1 cellular context compared by ENCODE assay signal in the genomic region with DNA sequence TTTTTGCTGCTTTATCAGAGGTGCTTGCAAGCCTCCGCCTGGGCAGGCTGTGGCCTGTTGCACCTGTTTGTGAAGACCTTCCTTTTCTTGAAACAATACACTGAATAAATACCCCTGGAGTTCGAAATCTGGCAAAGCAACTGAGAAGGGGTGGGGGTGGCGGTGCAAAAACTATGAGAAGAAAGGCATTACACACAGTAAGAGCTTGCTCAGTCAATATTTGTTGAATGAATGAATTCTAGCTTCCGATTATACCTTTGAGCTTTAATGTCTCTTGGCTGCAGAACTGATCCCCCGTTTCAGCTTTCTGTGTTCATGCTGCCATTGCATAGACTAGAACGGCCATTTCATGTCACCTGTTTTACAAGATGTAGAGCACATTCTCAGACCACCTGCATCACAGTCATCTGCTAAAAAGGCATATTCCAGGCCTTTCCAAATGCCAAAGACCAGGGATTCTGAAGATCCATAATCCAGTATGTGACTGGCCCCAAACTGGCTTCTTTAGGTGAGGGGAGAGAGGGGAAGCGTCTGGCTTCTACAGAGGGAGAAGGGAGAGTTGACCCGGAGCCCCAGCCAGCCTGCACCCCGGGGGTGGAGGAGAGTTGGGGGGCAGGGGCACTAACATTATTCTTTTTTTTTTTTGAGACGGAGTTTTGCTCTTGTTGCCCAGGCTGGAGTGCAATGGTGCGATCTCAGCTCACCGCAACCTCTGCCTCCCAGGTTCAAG.
A peak's percentile ranks its signal among the peaks of the same experiment; 100 is the strongest.
TF ChIP-seq lines count a peak whose summit lies in the region.

No MANE protein-coding gene starts in this region.

TF ChIP-seq in HepG2, 621 proteins besides CTCF, POLR2A, EP300 and RAD21 (continued from another document and continues in another):
- TF ChIP-seq ZFP62 (CRISPR knock-in tag; IDR thresholded peaks at IDR 0.05) (no peak), ZBTB7B (CRISPR knock-in tag; IDR thresholded peaks at IDR 0.05) (peak; percentile 44; the same call in 1 of the 2 replicates), CBFB (CRISPR knock-in tag; IDR thresholded peaks at IDR 0.05) (no peak), ZNF790 (CRISPR knock-in tag; IDR thresholded peaks at IDR 0.05; ENCODE audit: borderline replicate concordance) (no peak), MAFF (IDR thresholded peaks at IDR 0.05; ENCODE audit: low read depth, low read length) (no peak), ZNF792 (CRISPR knock-in tag; IDR thresholded peaks at IDR 0.05) (0 out of 2 replicates have a peak, but pooled peaks have one; percentile 20), AGO2 (optimal IDR thresholded peaks at IDR 0.05; ENCODE audit: low read depth, low read length) (no peak), JARID2 (CRISPR knock-in tag; IDR thresholded peaks at IDR 0.05; ENCODE audit: insufficient replicate concordance) (no peak), ZNF678 (CRISPR knock-in tag; IDR thresholded peaks at IDR 0.05) (no peak), ZNF383 (CRISPR knock-in tag; IDR thresholded peaks at IDR 0.05; ENCODE audit: borderline replicate concordance) (no peak), NRL (CRISPR knock-in tag; IDR thresholded peaks at IDR 0.05; ENCODE audit: borderline replicate concordance) (no peak), ZNF17 (CRISPR knock-in tag; IDR thresholded peaks at IDR 0.05) (no peak), ZNF878 (CRISPR knock-in tag; IDR thresholded peaks at IDR 0.05) (0 out of 2 replicates have a peak, but pooled peaks have one; percentile 30), ARNT (IDR thresholded peaks at IDR 0.05) (no peak), ZNF788 (CRISPR knock-in tag; IDR thresholded peaks at IDR 0.05; ENCODE audit: borderline replicate concordance) (no peak), ZSCAN25 (CRISPR knock-in tag; IDR thresholded peaks at IDR 0.05) (peak; percentile 86; the same call in 1 of the 2 replicates), RXRA (CRISPR knock-in tag; IDR thresholded peaks at IDR 0.05) (no peak; the same call in 1 of the 2 replicates), MAF1 (CRISPR knock-in tag; IDR thresholded peaks at IDR 0.05; ENCODE audit: borderline replicate concordance) (no peak), ZC3H13 (CRISPR knock-in tag; IDR thresholded peaks at IDR 0.05) (no peak), ZNF562 (CRISPR knock-in tag; IDR thresholded peaks at IDR 0.05; ENCODE audit: borderline replicate concordance) (no peak), SIX1 (CRISPR knock-in tag; IDR thresholded peaks at IDR 0.05; ENCODE audit: borderline replicate concordance) (peak; percentile 93), RARA (CRISPR knock-in tag; IDR thresholded peaks at IDR 0.05) (peak; percentile 86), RFX3 (CRISPR knock-in tag; IDR thresholded peaks at IDR 0.05) (no peak), ZNF432 (CRISPR knock-in tag; IDR thresholded peaks at IDR 0.05; ENCODE audit: borderline replicate concordance) (no peak)
- TF ChIP-seq, protein P1, sequence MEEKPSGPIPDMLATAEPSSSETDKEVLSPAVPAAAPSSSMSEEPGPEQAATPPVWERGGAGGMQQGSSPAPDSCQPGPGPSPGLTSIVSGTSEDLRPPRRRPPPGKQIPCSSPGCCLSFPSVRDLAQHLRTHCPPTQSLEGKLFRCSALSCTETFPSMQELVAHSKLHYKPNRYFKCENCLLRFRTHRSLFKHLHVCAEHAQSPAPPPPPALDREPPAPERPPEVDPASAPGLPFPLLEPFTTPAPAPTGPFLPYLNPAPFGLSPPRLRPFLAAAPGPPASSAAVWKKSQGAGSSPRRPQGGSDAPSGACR (CRISPR knock-in tag; IDR thresholded peaks at IDR 0.05) = no peak
- TF ChIP-seq, protein P2, sequence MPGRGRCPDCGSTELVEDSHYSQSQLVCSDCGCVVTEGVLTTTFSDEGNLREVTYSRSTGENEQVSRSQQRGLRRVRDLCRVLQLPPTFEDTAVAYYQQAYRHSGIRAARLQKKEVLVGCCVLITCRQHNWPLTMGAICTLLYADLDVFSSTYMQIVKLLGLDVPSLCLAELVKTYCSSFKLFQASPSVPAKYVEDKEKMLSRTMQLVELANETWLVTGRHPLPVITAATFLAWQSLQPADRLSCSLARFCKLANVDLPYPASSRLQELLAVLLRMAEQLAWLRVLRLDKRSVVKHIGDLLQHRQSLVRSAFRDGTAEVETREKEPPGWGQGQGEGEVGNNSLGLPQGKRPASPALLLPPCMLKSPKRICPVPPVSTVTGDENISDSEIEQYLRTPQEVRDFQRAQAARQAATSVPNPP (CRISPR knock-in tag; IDR thresholded peaks at IDR 0.05) = no peak
- TF ChIP-seq, protein P3, sequence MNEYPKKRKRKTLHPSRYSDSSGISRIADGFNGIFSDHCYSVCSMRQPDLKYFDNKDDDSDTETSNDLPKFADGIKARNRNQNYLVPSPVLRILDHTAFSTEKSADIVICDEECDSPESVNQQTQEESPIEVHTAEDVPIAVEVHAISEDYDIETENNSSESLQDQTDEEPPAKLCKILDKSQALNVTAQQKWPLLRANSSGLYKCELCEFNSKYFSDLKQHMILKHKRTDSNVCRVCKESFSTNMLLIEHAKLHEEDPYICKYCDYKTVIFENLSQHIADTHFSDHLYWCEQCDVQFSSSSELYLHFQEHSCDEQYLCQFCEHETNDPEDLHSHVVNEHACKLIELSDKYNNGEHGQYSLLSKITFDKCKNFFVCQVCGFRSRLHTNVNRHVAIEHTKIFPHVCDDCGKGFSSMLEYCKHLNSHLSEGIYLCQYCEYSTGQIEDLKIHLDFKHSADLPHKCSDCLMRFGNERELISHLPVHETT (CRISPR knock-in tag; conservative IDR thresholded peaks at IDR 0.05) = no peak
- TF ChIP-seq, protein P4, sequence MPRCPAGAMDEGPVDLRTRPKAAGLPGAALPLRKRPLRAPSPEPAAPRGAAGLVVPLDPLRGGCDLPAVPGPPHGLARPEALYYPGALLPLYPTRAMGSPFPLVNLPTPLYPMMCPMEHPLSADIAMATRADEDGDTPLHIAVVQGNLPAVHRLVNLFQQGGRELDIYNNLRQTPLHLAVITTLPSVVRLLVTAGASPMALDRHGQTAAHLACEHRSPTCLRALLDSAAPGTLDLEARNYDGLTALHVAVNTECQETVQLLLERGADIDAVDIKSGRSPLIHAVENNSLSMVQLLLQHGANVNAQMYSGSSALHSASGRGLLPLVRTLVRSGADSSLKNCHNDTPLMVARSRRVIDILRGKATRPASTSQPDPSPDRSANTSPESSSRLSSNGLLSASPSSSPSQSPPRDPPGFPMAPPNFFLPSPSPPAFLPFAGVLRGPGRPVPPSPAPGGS (CRISPR knock-in tag; IDR thresholded peaks at IDR 0.05) = no peak
- TF ChIP-seq, protein P5, sequence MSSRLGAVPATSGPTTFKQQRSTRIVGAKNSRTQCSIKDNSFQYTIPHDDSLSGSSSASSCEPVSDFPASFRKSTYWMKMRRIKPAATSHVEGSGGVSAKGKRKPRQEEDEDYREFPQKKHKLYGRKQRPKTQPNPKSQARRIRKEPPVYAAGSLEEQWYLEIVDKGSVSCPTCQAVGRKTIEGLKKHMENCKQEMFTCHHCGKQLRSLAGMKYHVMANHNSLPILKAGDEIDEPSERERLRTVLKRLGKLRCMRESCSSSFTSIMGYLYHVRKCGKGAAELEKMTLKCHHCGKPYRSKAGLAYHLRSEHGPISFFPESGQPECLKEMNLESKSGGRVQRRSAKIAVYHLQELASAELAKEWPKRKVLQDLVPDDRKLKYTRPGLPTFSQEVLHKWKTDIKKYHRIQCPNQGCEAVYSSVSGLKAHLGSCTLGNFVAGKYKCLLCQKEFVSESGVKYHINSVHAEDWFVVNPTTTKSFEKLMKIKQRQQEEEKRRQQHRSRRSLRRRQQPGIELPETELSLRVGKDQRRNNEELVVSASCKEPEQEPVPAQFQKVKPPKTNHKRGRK (CRISPR knock-in tag; IDR thresholded peaks at IDR 0.05) = no peak; the same call in 1 of the 2 replicates
- TF ChIP-seq, protein P6, sequence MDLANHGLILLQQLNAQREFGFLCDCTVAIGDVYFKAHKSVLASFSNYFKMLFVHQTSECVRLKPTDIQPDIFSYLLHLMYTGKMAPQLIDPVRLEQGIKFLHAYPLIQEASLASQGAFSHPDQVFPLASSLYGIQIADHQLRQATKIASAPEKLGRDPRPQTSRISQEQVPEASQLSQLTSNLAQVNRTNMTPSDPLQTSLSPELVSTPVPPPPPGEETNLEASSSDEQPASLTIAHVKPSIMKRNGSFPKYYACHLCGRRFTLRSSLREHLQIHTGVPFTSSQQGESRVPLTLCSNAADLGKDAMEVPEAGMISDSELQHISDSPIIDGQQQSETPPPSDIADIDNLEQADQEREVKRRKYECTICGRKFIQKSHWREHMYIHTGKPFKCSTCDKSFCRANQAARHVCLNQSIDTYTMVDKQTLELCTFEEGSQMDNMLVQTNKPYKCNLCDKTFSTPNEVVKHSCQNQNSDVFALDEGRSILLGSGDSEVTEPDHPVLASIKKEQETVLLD (CRISPR knock-in tag; IDR thresholded peaks at IDR 0.05; ENCODE audit: low read depth) = no peak
- TF ChIP-seq, protein P7, sequence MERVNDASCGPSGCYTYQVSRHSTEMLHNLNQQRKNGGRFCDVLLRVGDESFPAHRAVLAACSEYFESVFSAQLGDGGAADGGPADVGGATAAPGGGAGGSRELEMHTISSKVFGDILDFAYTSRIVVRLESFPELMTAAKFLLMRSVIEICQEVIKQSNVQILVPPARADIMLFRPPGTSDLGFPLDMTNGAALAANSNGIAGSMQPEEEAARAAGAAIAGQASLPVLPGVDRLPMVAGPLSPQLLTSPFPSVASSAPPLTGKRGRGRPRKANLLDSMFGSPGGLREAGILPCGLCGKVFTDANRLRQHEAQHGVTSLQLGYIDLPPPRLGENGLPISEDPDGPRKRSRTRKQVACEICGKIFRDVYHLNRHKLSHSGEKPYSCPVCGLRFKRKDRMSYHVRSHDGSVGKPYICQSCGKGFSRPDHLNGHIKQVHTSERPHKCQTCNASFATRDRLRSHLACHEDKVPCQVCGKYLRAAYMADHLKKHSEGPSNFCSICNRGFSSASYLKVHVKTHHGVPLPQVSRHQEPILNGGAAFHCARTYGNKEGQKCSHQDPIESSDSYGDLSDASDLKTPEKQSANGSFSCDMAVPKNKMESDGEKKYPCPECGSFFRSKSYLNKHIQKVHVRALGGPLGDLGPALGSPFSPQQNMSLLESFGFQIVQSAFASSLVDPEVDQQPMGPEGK (CRISPR knock-in tag; IDR thresholded peaks at IDR 0.05) = peak; percentile 67
- TF ChIP-seq, protein P8, sequence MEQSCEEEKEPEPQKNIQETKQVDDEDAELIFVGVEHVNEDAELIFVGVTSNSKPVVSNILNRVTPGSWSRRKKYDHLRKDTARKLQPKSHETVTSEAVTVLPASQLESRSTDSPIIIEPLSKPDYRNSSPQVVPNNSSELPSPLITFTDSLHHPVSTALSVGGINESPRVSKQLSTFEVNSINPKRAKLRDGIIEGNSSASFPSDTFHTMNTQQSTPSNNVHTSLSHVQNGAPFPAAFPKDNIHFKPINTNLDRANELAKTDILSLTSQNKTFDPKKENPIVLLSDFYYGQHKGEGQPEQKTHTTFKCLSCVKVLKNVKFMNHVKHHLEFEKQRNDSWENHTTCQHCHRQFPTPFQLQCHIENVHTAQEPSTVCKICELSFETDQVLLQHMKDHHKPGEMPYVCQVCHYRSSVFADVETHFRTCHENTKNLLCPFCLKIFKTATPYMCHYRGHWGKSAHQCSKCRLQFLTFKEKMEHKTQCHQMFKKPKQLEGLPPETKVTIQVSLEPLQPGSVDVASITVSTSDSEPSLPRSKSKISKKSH (CRISPR knock-in tag; IDR thresholded peaks at IDR 0.05; ENCODE audit: borderline replicate concordance) = no peak
- TF ChIP-seq, protein P9, sequence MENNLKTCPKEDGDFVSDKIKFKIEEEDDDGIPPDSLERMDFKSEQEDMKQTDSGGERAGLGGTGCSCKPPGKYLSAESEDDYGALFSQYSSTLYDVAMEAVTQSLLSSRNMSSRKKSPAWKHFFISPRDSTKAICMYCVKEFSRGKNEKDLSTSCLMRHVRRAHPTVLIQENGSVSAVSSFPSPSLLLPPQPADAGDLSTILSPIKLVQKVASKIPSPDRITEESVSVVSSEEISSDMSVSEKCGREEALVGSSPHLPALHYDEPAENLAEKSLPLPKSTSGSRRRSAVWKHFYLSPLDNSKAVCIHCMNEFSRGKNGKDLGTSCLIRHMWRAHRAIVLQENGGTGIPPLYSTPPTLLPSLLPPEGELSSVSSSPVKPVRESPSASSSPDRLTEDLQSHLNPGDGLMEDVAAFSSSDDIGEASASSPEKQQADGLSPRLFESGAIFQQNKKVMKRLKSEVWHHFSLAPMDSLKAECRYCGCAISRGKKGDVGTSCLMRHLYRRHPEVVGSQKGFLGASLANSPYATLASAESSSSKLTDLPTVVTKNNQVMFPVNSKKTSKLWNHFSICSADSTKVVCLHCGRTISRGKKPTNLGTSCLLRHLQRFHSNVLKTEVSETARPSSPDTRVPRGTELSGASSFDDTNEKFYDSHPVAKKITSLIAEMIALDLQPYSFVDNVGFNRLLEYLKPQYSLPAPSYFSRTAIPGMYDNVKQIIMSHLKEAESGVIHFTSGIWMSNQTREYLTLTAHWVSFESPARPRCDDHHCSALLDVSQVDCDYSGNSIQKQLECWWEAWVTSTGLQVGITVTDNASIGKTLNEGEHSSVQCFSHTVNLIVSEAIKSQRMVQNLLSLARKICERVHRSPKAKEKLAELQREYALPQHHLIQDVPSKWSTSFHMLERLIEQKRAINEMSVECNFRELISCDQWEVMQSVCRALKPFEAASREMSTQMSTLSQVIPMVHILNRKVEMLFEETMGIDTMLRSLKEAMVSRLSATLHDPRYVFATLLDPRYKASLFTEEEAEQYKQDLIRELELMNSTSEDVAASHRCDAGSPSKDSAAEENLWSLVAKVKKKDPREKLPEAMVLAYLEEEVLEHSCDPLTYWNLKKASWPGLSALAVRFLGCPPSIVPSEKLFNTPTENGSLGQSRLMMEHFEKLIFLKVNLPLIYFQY (CRISPR knock-in tag; IDR thresholded peaks at IDR 0.05; ENCODE audit: borderline replicate concordance) = no peak
- TF ChIP-seq, protein P10, sequence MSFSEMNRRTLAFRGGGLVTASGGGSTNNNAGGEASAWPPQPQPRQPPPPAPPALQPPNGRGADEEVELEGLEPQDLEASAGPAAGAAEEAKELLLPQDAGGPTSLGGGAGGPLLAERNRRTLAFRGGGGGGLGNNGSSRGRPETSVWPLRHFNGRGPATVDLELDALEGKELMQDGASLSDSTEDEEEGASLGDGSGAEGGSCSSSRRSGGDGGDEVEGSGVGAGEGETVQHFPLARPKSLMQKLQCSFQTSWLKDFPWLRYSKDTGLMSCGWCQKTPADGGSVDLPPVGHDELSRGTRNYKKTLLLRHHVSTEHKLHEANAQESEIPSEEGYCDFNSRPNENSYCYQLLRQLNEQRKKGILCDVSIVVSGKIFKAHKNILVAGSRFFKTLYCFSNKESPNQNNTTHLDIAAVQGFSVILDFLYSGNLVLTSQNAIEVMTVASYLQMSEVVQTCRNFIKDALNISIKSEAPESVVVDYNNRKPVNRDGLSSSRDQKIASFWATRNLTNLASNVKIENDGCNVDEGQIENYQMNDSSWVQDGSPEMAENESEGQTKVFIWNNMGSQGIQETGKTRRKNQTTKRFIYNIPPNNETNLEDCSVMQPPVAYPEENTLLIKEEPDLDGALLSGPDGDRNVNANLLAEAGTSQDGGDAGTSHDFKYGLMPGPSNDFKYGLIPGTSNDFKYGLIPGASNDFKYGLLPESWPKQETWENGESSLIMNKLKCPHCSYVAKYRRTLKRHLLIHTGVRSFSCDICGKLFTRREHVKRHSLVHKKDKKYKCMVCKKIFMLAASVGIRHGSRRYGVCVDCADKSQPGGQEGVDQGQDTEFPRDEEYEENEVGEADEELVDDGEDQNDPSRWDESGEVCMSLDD (CRISPR knock-in tag; IDR thresholded peaks at IDR 0.05; ENCODE audit: borderline replicate concordance) = no peak
- TF ChIP-seq, protein P11, sequence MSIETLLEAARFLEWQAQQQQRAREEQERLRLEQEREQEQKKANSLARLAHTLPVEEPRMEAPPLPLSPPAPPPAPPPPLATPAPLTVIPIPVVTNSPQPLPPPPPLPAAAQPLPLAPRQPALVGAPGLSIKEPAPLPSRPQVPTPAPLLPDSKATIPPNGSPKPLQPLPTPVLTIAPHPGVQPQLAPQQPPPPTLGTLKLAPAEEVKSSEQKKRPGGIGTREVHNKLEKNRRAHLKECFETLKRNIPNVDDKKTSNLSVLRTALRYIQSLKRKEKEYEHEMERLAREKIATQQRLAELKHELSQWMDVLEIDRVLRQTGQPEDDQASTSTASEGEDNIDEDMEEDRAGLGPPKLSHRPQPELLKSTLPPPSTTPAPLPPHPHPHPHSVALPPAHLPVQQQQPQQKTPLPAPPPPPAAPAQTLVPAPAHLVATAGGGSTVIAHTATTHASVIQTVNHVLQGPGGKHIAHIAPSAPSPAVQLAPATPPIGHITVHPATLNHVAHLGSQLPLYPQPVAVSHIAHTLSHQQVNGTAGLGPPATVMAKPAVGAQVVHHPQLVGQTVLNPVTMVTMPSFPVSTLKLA (IDR thresholded peaks at IDR 0.05) = no peak
